In genomic region chr12:75975692-75976091, GRCh38 we compare ENCODE assay signal across 13 cellular contexts. TPM values are rescaled to one million over a fixed set of nuclear protein-coding genes. Genes with fewer than 3 reads are reported as not detected.
DNase-seq lines count a peak whose midpoint lies in the region; ATAC-seq and TF ChIP-seq lines count a peak whose summit lies in the region.
"Had no signal": no experiment of that assay in that cellular context is flagged by ENCODE, and none has a peak within 500 bp of the region (broad histone marks: within the 10 kb centered on the region; RNA-seq: fewer than 3 reads in every experiment).

No MANE protein-coding gene starts in this region.

- no peak overlapping the region for H3K4me3 ChIP-seq in CD8-positive, alpha-beta memory T cell (ENCODE audit: low read length)
- H3K4me3 ChIP-seq in IMR-90 (ENCODE audit: insufficient read depth, low read depth, low read length) = no peak overlapping the region
- no peak overlapping the region for H3K4me3 ChIP-seq in Panc1 (ENCODE audit: low read depth in 2 of 2, low read length in 2 of 2)
- H3K4me3 ChIP-seq: breast epithelium, thoracic aorta had no signal

- no peak for TF ChIP-seq POLR2A in IMR-90 (IDR thresholded peaks at IDR 0.05; ENCODE audit: low read depth, low read length)

- H3K4me3 Mint-ChIP-seq in CD8-positive, alpha-beta memory T cell = no peak overlapping the region
- no peak overlapping the region for H3K4me3 Mint-ChIP-seq in immature natural killer cell
- H3K4me3 Mint-ChIP-seq: activated B cell treated with CpG ODN at 0.5 μM for 24 hours, neural crest cell had no signal

- no peak overlapping the region for H3K56ac ChIP-seq in IMR-90 (ENCODE audit: extremely low read depth, insufficient read depth, low read length)

- H2BK15ac ChIP-seq in IMR-90 (ENCODE audit: low read depth, low read length) = peak overlapping the region; percentile 87; the same call in 2 of the 3 replicates

- peaks cover 25 to 43% (median 38%) of the 10 kb centered on the region in 3 donors for H3K4me1 Mint-ChIP-seq in CD8-positive, alpha-beta memory T cell
- H3K4me1 Mint-ChIP-seq in immature natural killer cell = peaks cover 28 to 34% of the 10 kb centered on the region in 2 donors

- TF ChIP-seq CTCF in IMR-90 (conservative IDR thresholded peaks at IDR 0.05; ENCODE audit: low read depth, low read length) = no peak
- no peak for TF ChIP-seq CTCF in Panc1 (IDR thresholded peaks at IDR 0.05)

- peak overlapping the region; percentile 89 for H3K4ac ChIP-seq in IMR-90 (ENCODE audit: low read depth, low read length)

- H3K4me2 ChIP-seq in IMR-90 (ENCODE audit: low read depth, low read length) = no peak overlapping the region

- no peak for ATAC-seq in IMR-90 (ENCODE audit: low read depth)
- ATAC-seq in Panc1 = no peak
- ATAC-seq in GM21825 (IDR thresholded peaks at IDR 0.05; ENCODE audit: unreplicated experiment) = no peak
- no peak for ATAC-seq in activated CD4-positive, CD25-positive, alpha-beta regulatory T cell treated with anti-CD3 and anti-CD28 coated beads, Interleukin-2, amount 50 U/mL, for 24 hours
- ATAC-seq: left cardiac atrium had no signal

- dilution Hi-C loops in IMR-90 (cut with HindIII; ENCODE audit: low sequenced_read_pairs, unreplicated experiment) = no loop called here

- peaks cover 13% of the 10 kb centered on the region for H3K9me1 ChIP-seq in IMR-90 (ENCODE audit: insufficient read depth, low read length)

- peaks cover 25% of the 10 kb centered on the region for H3K4me1 ChIP-seq in CD8-positive, alpha-beta memory T cell (ENCODE audit: insufficient read depth, low read length)
- H3K4me1 ChIP-seq in IMR-90 (ENCODE audit: control insufficient read depth, insufficient read depth, low read length) (peaks cover 16% of the 10 kb centered on the region), Panc1 (ENCODE audit: control insufficient read depth, insufficient read depth, low read length) (peaks cover 44% of the 10 kb centered on the region)

- intact Hi-C loops in IMR-90 (cut with micrococcal nuclease) (loop anchor here (5.0 kb wide), 1 partner anchor 98 kb away; no protein-coding TSS in a partner anchor), Panc1 (cut with micrococcal nuclease; ENCODE audit: unreplicated experiment) (loop anchor here (5.0 to 10.0 kb wide), 2 partner anchors 111 to 268 kb away; no protein-coding TSS in a partner anchor)

- H2AK9ac ChIP-seq in IMR-90 (replicated peaks; ENCODE audit: low read depth, low read length, poor library complexity) = no peak overlapping the region

- H2BK5ac ChIP-seq in IMR-90 (ENCODE audit: low read depth, low read length, poor library complexity, severe bottlenecking) = peak overlapping the region; percentile 88

- H2BK20ac ChIP-seq in IMR-90 (ENCODE audit: low read depth, low read length) = peak overlapping the region; percentile 96

- no peak for DNase-seq in CD8-positive, alpha-beta memory T cell
- DNase-seq in IMR-90 = no peak
- DNase-seq in Panc1 (ENCODE audit: low read depth, low spot score) = no peak
- DNase-seq in immature natural killer cell = no peak
- DNase-seq in substantia nigra (lab: John Stamatoyannopoulos, UW) = no peak
- DNase-seq: activated B cell treated with CpG ODN at 0.5 μM for 24 hours, glutamatergic neuron, left cardiac atrium had no signal

- H3K36me3 ChIP-seq in CD8-positive, alpha-beta memory T cell (ENCODE audit: insufficient read depth, low read length) = no peaks in the 10 kb centered on the region
- H3K36me3 ChIP-seq in IMR-90 (ENCODE audit: control insufficient read depth, insufficient read depth, low read length) (no peaks in the 10 kb centered on the region), Panc1 (ENCODE audit: control insufficient read depth, insufficient read depth, low read length) (no peaks in the 10 kb centered on the region)
- H3K36me3 ChIP-seq: breast epithelium, thoracic aorta had no signal

- H3K18ac ChIP-seq in IMR-90 (ENCODE audit: low read depth, low read length) = peak overlapping the region; percentile 90

- peak overlapping the region; percentile 92; the same call in 1 of the 2 replicates for H4K5ac ChIP-seq in IMR-90 (ENCODE audit: low read depth, low read length)

- no peaks in the 10 kb centered on the region for H4K20me1 ChIP-seq in IMR-90 (ENCODE audit: insufficient read depth, low read length)

- H3K27ac ChIP-seq in CD8-positive, alpha-beta memory T cell (ENCODE audit: low read depth, low read length) = no peak overlapping the region
- H3K27ac ChIP-seq in IMR-90 (ENCODE audit: insufficient read depth, low read length) (peak overlapping the region; percentile 13; the same call in 1 of the 2 replicates), Panc1 (ENCODE audit: low read length) (peak overlapping the region; percentile 99), substantia nigra (ENCODE audit: low read depth, low read length, poor library complexity, severe bottlenecking) (no peak overlapping the region)
- H3K27ac ChIP-seq: breast epithelium had no signal

- in situ Hi-C loops in IMR-90 (cut with MboI; ENCODE audit: low sequenced_read_pairs) (no loop called here), Panc1 (cut with HindIII; ENCODE audit: low pct_unique_long_range_greater_than_20kb, low sequenced_read_pairs) (no loop called here)

- H3K9ac ChIP-seq in IMR-90 (ENCODE audit: low read depth, low read length) = no peak overlapping the region

- H3K27me3 Mint-ChIP-seq in CD8-positive, alpha-beta memory T cell = no peaks in the 10 kb centered on the region
- peaks cover 0 to 7% (median 5%) of the 10 kb centered on the region in 3 donors for H3K27me3 Mint-ChIP-seq in immature natural killer cell (ENCODE audit: low read depth in 3 of 3)
- H3K27me3 Mint-ChIP-seq: activated B cell treated with CpG ODN at 0.5 μM for 24 hours had no signal

- peaks cover 0 to 3% (median 0%) of the 10 kb centered on the region in 3 donors for H3K36me3 Mint-ChIP-seq in CD8-positive, alpha-beta memory T cell
- H3K36me3 Mint-ChIP-seq in immature natural killer cell = no peaks in the 10 kb centered on the region

- H3K79me1 ChIP-seq in IMR-90 (ENCODE audit: low read depth in 1 of 2, low read length in 2 of 2) = peaks cover 0 to 14% of the 10 kb centered on the region in 2 experiments; a peak in 2 of 4 replicates

- CTCF ChIA-PET in CD8-positive, alpha-beta memory T cell (lab: Charles Lee) = interaction anchor here (1.5 kb wide), 1 partner anchor 14 kb away, joined by 3 read pairs; no protein-coding TSS in a partner anchor
- CTCF ChIA-PET in IMR-90 (lab: Yijun Ruan, JAX) = interaction anchor here (0.6 to 0.7 kb wide), 2 partner anchors 67 to 185 kb away, joined by 3 to 4 read pairs; no protein-coding TSS in a partner anchor
- CTCF ChIA-PET in Panc1 (lab: Charles Lee) = no interaction called here

- peak overlapping the region; percentile 86 for H4K91ac ChIP-seq in IMR-90 (ENCODE audit: insufficient read depth, low read depth, low read length)

- H3K27me3 ChIP-seq in CD8-positive, alpha-beta memory T cell (ENCODE audit: insufficient read depth, low read length, poor library complexity, severe bottlenecking) = no peaks in the 10 kb centered on the region
- no peaks in the 10 kb centered on the region for H3K27me3 ChIP-seq in IMR-90 (ENCODE audit: control insufficient read depth, insufficient read depth, low read length)
- H3K27me3 ChIP-seq in Panc1 (ENCODE audit: control insufficient read depth, insufficient read depth, low read length) = no peaks in the 10 kb centered on the region
- H3K27me3 ChIP-seq: breast epithelium had no signal

- no peak for TF ChIP-seq RAD21 in IMR-90 (IDR thresholded peaks at IDR 0.05; ENCODE audit: low read length)

- no peak overlapping the region for H2AFZ ChIP-seq in IMR-90 (replicated peaks; ENCODE audit: low read length, poor library complexity)

- peak overlapping the region; percentile 39 to 93 for H4K8ac ChIP-seq in IMR-90 (ENCODE audit: low read depth in 2 of 2, low read length in 2 of 2)

- H3K9me3 Mint-ChIP-seq in CD8-positive, alpha-beta memory T cell = no peaks in the 10 kb centered on the region
- H3K9me3 Mint-ChIP-seq in immature natural killer cell = no peaks in the 10 kb centered on the region
- H3K9me3 Mint-ChIP-seq: neural crest cell had no signal

- H3K27ac Mint-ChIP-seq in CD8-positive, alpha-beta memory T cell = peak overlapping the region in 5 of 8 donors; percentile 11 to 84 (median 24)
- H3K27ac Mint-ChIP-seq in immature natural killer cell = peak overlapping the region in 4 of 6 donors; percentile 57 to 93 (median 75)

- WGBS in IMR-90 (ENCODE audit: extremely low coverage in 2 of 2, insufficient read length in 1 of 2), 2 experiments = no CpG with 5 or more reads among the region's 2 CpGs

- POLR2A ChIA-PET in CD8-positive, alpha-beta memory T cell (lab: Charles Lee) = no interaction called here
- POLR2A ChIA-PET in IMR-90 (lab: Charles Lee; ENCODE audit: unreplicated experiment) = no interaction called here
- POLR2A ChIA-PET in Panc1 (lab: Charles Lee) = no interaction called here

- H2BK120ac ChIP-seq in IMR-90 (ENCODE audit: low read depth, low read length) = peak overlapping the region; percentile 99

- peak overlapping the region; percentile 65 for H3K14ac ChIP-seq in IMR-90 (replicated peaks; ENCODE audit: low read depth, low read length)

- BruUV-seq in IMR-90 (replicated peaks; lab: Mats Ljungman, UMichigan) (no TSS peak), Panc1 (replicated peaks; lab: Mats Ljungman, UMichigan) (no TSS peak)

- H3K9me3 ChIP-seq in CD8-positive, alpha-beta memory T cell (ENCODE audit: low read length) = no peaks in the 10 kb centered on the region
- H3K9me3 ChIP-seq in IMR-90 (ENCODE audit: control insufficient read depth, insufficient read depth, low read length) (no peaks in the 10 kb centered on the region), Panc1 (ENCODE audit: control insufficient read depth, insufficient read depth, low read depth, low read length) (peaks cover 13% of the 10 kb centered on the region; the same call in 1 of the 2 replicates)
- H3K9me3 ChIP-seq: breast epithelium, thoracic aorta had no signal

- no peak overlapping the region; the same call in 1 of the 2 replicates for H3K23ac ChIP-seq in IMR-90 (ENCODE audit: low read depth, low read length)

- peak overlapping the region; percentile 77; the same call in 1 of the 2 replicates for H2AK5ac ChIP-seq in IMR-90 (ENCODE audit: low read depth, low read length)

TF ChIP-seq in IMR-90, 13 proteins besides CTCF, POLR2A, EP300 and RAD21:
- TF ChIP-seq RCOR1 (IDR thresholded peaks at IDR 0.05; ENCODE audit: insufficient replicate concordance, low read length) (no peak), MXI1 (IDR thresholded peaks at IDR 0.05; ENCODE audit: borderline replicate concordance, low read depth, low read length) (no peak)

RNA-seq across cellular contexts. Expression of gene PHLDA1, which starts 55.9 kb away (rescaled TPM):
- total RNA-seq in CD8-positive, alpha-beta memory T cell = 10 to 100 TPM; 43.3 to 43.4 TPM
- polyA plus RNA-seq in CD8-positive, alpha-beta memory T cell = 2.1 TPM
- total RNA-seq in IMR-90 (2012; rRNA removed) = 27.8 and 47.8 TPM in 2 replicates
- polyA plus RNA-seq in IMR-90 (2012; rRNA removed) = 28.9 and 32.4 TPM in 2 replicates
- polyA plus RNA-seq in IMR-90 (2012; cell fraction: cytosol; rRNA removed) = 38.1 and 58.3 TPM in 2 replicates
- 63.4 and 81.1 TPM in 2 replicates for polyA plus RNA-seq in IMR-90 (2012; cell fraction: nucleus; rRNA removed; ENCODE audit: low replicate concordance)
- total RNA-seq in Panc1 (2021; ENCODE audit: unreplicated experiment) = 159 TPM
- polyA plus RNA-seq in Panc1 (2012; ENCODE audit: insufficient read length) = 124 TPM
- polyA plus RNA-seq in immature natural killer cell = 1 to 10 TPM in 1 of 3 donors, under 1 TPM in 2; 0.59 to 1.4 (median 0.92) TPM

Comparison
In these comparisons a context has a peak if more than half of its experiments do, and no peak if none do; other contexts are left out.
1. H3K27ac ChIP-seq: peak in IMR-90 (single experiment) and Panc1 (single experiment); none in CD8-positive, alpha-beta memory T cell (single experiment) and substantia nigra (single experiment).